ENCODE assay signal across 8 cellular contexts in genomic region chr20:37290158-37290810, GRCh38. TPM values are rescaled to one million over a fixed set of nuclear protein-coding genes. Genes with fewer than 3 reads are reported as not detected.
DNase-seq lines count a peak whose midpoint lies in the region; ATAC-seq and TF ChIP-seq lines count a peak whose summit lies in the region.

No MANE protein-coding gene starts in this region.

- peaks cover 21% of the 10 kb centered on the region for H3K36me3 Mint-ChIP-seq in activated CD4-positive, alpha-beta T cell treated with anti-CD3 and anti-CD28 coated beads for 36 hours (ENCODE audit: low read depth)

- peak overlapping the region; percentile 82 for H3K4me3 Mint-ChIP-seq in activated CD4-positive, alpha-beta T cell treated with anti-CD3 and anti-CD28 coated beads for 36 hours

- H3K9me3 ChIP-seq in liver (ENCODE audit: control insufficient read depth in 4 of 4, low read length in 3 of 4) (no peaks in the 10 kb centered on the region), thymus (ENCODE audit: control insufficient read depth) (no peaks in the 10 kb centered on the region)

- H3K27ac ChIP-seq in liver (ENCODE audit: low read depth in 1 of 2, low read length in 2 of 2) (peak overlapping the region; percentile 57 to 79), thymus (ENCODE audit: low read depth) (peak overlapping the region; percentile 95)

- peaks cover 38% of the 10 kb centered on the region for H3K4me1 Mint-ChIP-seq in activated CD4-positive, alpha-beta T cell treated with anti-CD3 and anti-CD28 coated beads for 36 hours

- H3K27me3 Mint-ChIP-seq in activated CD4-positive, alpha-beta T cell treated with anti-CD3 and anti-CD28 coated beads for 36 hours: no peaks in the 10 kb centered on the region

- 59% methylated on average over 21 of the region's 21 CpGs for WGBS in liver
- 84% methylated on average over 21 of the region's 21 CpGs for WGBS in thymus

- H3K4me1 ChIP-seq in liver (ENCODE audit: control insufficient read depth in 4 of 4, insufficient read depth in 4 of 4, low read length in 3 of 4): peaks cover 0 to 24% (median 11%) of the 10 kb centered on the region in 4 donors
- H3K4me1 ChIP-seq in thymus (ENCODE audit: control insufficient read depth, insufficient read depth, low read length): peaks cover 3% of the 10 kb centered on the region

- H3K27me3 ChIP-seq in liver (ENCODE audit: control insufficient read depth in 4 of 4, insufficient read depth in 4 of 4, low read length in 3 of 4) (no peaks in the 10 kb centered on the region), thymus (ENCODE audit: control insufficient read depth, insufficient read depth) (no peaks in the 10 kb centered on the region)

- POLR2A ChIA-PET in activated CD4-positive, alpha-beta T cell treated with anti-CD3 and anti-CD28 coated beads for 36 hours (lab: Charles Lee): no interaction called here

- no peak for TF ChIP-seq CTCF in astrocyte of the spinal cord (IDR thresholded peaks at IDR 0.05; ENCODE audit: low read depth, low read length)
- TF ChIP-seq CTCF in liver (IDR thresholded peaks at IDR 0.05; ENCODE audit: low read depth, low read length, missing input control): no peak

- H3K36me3 ChIP-seq in liver (ENCODE audit: control insufficient read depth in 4 of 4, insufficient read depth in 3 of 4, low read depth in 1 of 4, low read length in 3 of 4): peaks cover 0 to 5% (median 3%) of the 10 kb centered on the region in 4 donors
- no peaks in the 10 kb centered on the region for H3K36me3 ChIP-seq in thymus (ENCODE audit: control insufficient read depth, insufficient read depth)

- H3K9ac ChIP-seq in liver (ENCODE audit: low read depth in 1 of 2, low read length in 2 of 2): peak overlapping the region; percentile 50 to 83

- peak overlapping the region; percentile 82 for H3K27ac Mint-ChIP-seq in activated CD4-positive, alpha-beta T cell treated with anti-CD3 and anti-CD28 coated beads for 36 hours

- ATAC-seq in activated CD4-positive, alpha-beta T cell treated with anti-CD3 and anti-CD28 coated beads for 36 hours: no peak
- ATAC-seq in GM19463 (IDR thresholded peaks at IDR 0.05; ENCODE audit: unreplicated experiment): no peak

- H3K4me3 ChIP-seq in astrocyte of the spinal cord (ENCODE audit: low read depth, low read length) (peak overlapping the region; percentile 88), liver (ENCODE audit: low read depth in 1 of 3, low read length in 3 of 3) (peak overlapping the region; percentile 80 to 95 (median 85)), thymus (ENCODE audit: low read length) (peak overlapping the region; percentile 76)

- no peak for TF ChIP-seq RAD21 in liver (IDR thresholded peaks at IDR 0.05)

- H3K9me3 Mint-ChIP-seq in activated CD4-positive, alpha-beta T cell treated with anti-CD3 and anti-CD28 coated beads for 36 hours (ENCODE audit: low read depth): peaks cover 2% of the 10 kb centered on the region

- intact Hi-C loops in activated CD4-positive, alpha-beta T cell treated with anti-CD3 and anti-CD28 coated beads for 36 hours (cut with DNase I, micrococcal nuclease): loop anchor here in 1 of 2 experiments (5.0 kb wide), 1 partner anchor 57 kb away; the partner anchor contains the start of gene SRC

- in situ Hi-C loops in astrocyte of the spinal cord (cut with HindIII; ENCODE audit: low sequenced_read_pairs): no loop called here

- DNase-seq in activated CD4-positive, alpha-beta T cell treated with anti-CD3 and anti-CD28 coated beads for 36 hours: no peak
- DNase-seq in activated CD4-positive, alpha-beta T cell treated with anti-CD3 and anti-CD28 coated beads, Interleukin-2, amount 50 U/mL, for 48 hours: no peak
- DNase-seq in astrocyte of the spinal cord (ENCODE audit: low read depth, low spot score): no peak
- no peak for DNase-seq in GOT3 (lab: John Stamatoyannopoulos, UW)
- DNase-seq in DMS153 (lab: John Stamatoyannopoulos, UW): no peak

- CTCF ChIA-PET in activated CD4-positive, alpha-beta T cell treated with anti-CD3 and anti-CD28 coated beads for 36 hours (lab: Charles Lee): interaction anchor here (0.7 to 1.1 kb wide), 2 partner anchors 8 to 112 kb away, joined by 3 to 5 read pairs; partner anchors contain the start of gene RPN2

TF ChIP-seq in liver, 16 proteins besides CTCF, POLR2A, EP300 and RAD21:
- TF ChIP-seq TAF1 (conservative IDR thresholded peaks at IDR 0.05) (no peak), SP1 (IDR thresholded peaks at IDR 0.05) (no peak), ZBTB33 (IDR thresholded peaks at IDR 0.05) (no peak), RXRA (IDR thresholded peaks at IDR 0.05) (no peak), HNF4A (conservative IDR thresholded peaks at IDR 0.05) (no peak), JUND (IDR thresholded peaks at IDR 0.05) (no peak), NR2F2 (IDR thresholded peaks at IDR 0.05) (no peak), FOXA2 (IDR thresholded peaks at IDR 0.05) (no peak), ATF3 (IDR thresholded peaks at IDR 0.05) (no peak), EGR1 (IDR thresholded peaks at IDR 0.05; ENCODE audit: low read depth in 2 of 2) (no peak)

RNA-seq across cellular contexts. Expression of gene MANBAL, which starts 0.8 kb away (rescaled TPM):
- 10 to 100 TPM; 11.9 to 13.5 TPM for total RNA-seq in activated CD4-positive, alpha-beta T cell treated with anti-CD3 and anti-CD28 coated beads for 36 hours
- total RNA-seq in liver: 10 to 100 TPM in 1 of 2 donors, 1 to 10 TPM in 1; 10.0 to 10.8 TPM
- polyA plus RNA-seq in liver: 10 to 100 TPM; 15.1 to 23.2 TPM
- polyA plus RNA-seq in thymus: 44.8 TPM

RNA-seq across cellular contexts. Expression of gene GHRH, which starts 28.7 kb away (rescaled TPM):
- not detected for total RNA-seq in activated CD4-positive, alpha-beta T cell treated with anti-CD3 and anti-CD28 coated beads for 36 hours
- not detected for total RNA-seq in liver
- polyA plus RNA-seq in liver: not detected
- polyA plus RNA-seq in thymus: 14.7 TPM

RNA-seq across cellular contexts. Expression of gene SRC, which starts 55.7 kb away (rescaled TPM):
- total RNA-seq in activated CD4-positive, alpha-beta T cell treated with anti-CD3 and anti-CD28 coated beads for 36 hours: 1 to 10 TPM; 4.2 to 5.7 TPM
- 10 to 100 TPM in 1 of 2 donors, 1 to 10 TPM in 1; 7.1 to 21.2 TPM for total RNA-seq in liver
- polyA plus RNA-seq in liver (1 to 10 TPM; 3.3 to 3.7 TPM), thymus (14.5 TPM)
